ENCODE assay signal across 2 cellular contexts in the genomic region with DNA sequence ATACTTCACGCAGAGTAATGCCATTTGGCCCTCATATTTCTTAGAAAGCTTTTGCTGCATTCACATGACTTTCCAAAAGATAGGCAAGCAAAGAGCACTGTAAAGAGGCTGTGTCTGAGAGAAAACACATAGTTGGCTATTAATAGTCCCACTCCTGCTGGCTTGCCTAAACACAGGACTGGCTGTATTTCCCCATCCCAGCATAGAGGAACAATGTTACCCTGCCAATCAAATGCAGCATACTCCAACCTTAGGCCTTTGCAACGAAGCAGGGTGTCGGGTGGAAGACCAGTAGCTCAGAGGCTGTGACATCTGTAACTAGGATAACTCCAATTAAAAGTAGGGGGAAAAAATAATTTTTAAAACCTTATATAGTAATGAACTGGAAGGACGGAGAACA.
TF ChIP-seq lines count a peak whose summit lies in the region.

No MANE protein-coding gene starts in this region.

TF ChIP-seq in SK-N-SH treated with all-trans-retinoic acid at 6 μM for 48 hours, 23 proteins besides CTCF, POLR2A, EP300 and RAD21 (continued from another document):
- TF ChIP-seq, protein P1, sequence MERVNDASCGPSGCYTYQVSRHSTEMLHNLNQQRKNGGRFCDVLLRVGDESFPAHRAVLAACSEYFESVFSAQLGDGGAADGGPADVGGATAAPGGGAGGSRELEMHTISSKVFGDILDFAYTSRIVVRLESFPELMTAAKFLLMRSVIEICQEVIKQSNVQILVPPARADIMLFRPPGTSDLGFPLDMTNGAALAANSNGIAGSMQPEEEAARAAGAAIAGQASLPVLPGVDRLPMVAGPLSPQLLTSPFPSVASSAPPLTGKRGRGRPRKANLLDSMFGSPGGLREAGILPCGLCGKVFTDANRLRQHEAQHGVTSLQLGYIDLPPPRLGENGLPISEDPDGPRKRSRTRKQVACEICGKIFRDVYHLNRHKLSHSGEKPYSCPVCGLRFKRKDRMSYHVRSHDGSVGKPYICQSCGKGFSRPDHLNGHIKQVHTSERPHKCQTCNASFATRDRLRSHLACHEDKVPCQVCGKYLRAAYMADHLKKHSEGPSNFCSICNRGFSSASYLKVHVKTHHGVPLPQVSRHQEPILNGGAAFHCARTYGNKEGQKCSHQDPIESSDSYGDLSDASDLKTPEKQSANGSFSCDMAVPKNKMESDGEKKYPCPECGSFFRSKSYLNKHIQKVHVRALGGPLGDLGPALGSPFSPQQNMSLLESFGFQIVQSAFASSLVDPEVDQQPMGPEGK (CRISPR knock-in tag; IDR thresholded peaks at IDR 0.05; ENCODE audit: borderline replicate concordance), result no peak
- no peak for TF ChIP-seq ZFP30 (CRISPR knock-in tag; IDR thresholded peaks at IDR 0.05)
- no peak for TF ChIP-seq CSDC2 (CRISPR knock-in tag; IDR thresholded peaks at IDR 0.05)
- no peak for TF ChIP-seq ZFP3 (CRISPR knock-in tag; IDR thresholded peaks at IDR 0.05)
- no peak for TF ChIP-seq PPARA (CRISPR knock-in tag; IDR thresholded peaks at IDR 0.05; ENCODE audit: borderline replicate concordance)
- TF ChIP-seq BACH2 (CRISPR knock-in tag; IDR thresholded peaks at IDR 0.05; ENCODE audit: borderline replicate concordance), result no peak
- no peak for TF ChIP-seq ZC3H10 (CRISPR knock-in tag; IDR thresholded peaks at IDR 0.05)
- TF ChIP-seq, protein P2, sequence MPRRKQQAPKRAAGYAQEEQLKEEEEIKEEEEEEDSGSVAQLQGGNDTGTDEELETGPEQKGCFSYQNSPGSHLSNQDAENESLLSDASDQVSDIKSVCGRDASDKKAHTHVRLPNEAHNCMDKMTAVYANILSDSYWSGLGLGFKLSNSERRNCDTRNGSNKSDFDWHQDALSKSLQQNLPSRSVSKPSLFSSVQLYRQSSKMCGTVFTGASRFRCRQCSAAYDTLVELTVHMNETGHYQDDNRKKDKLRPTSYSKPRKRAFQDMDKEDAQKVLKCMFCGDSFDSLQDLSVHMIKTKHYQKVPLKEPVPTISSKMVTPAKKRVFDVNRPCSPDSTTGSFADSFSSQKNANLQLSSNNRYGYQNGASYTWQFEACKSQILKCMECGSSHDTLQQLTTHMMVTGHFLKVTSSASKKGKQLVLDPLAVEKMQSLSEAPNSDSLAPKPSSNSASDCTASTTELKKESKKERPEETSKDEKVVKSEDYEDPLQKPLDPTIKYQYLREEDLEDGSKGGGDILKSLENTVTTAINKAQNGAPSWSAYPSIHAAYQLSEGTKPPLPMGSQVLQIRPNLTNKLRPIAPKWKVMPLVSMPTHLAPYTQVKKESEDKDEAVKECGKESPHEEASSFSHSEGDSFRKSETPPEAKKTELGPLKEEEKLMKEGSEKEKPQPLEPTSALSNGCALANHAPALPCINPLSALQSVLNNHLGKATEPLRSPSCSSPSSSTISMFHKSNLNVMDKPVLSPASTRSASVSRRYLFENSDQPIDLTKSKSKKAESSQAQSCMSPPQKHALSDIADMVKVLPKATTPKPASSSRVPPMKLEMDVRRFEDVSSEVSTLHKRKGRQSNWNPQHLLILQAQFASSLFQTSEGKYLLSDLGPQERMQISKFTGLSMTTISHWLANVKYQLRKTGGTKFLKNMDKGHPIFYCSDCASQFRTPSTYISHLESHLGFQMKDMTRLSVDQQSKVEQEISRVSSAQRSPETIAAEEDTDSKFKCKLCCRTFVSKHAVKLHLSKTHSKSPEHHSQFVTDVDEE (CRISPR knock-in tag; IDR thresholded peaks at IDR 0.05), result no peak
- TF ChIP-seq ARNTL (CRISPR knock-in tag; IDR thresholded peaks at IDR 0.05; ENCODE audit: borderline replicate concordance, low read depth), result no peak
- no peak for TF ChIP-seq ZNF8 (CRISPR knock-in tag; IDR thresholded peaks at IDR 0.05)
- TF ChIP-seq ESRRG (CRISPR knock-in tag; IDR thresholded peaks at IDR 0.05), result no peak
- no peak for TF ChIP-seq ZNF565 (CRISPR knock-in tag; conservative IDR thresholded peaks at IDR 0.05; ENCODE audit: low read depth)
- TF ChIP-seq OSR1 (CRISPR knock-in tag; IDR thresholded peaks at IDR 0.05), result no peak

TF ChIP-seq in SK-N-SH, 30 proteins besides CTCF, POLR2A, EP300 and RAD21 (continued from another document):
- TF ChIP-seq NRF1 (IDR thresholded peaks at IDR 0.05; ENCODE audit: low read depth, low read length), result no peak
- no peak for TF ChIP-seq FOXJ3 (CRISPR knock-in tag; IDR thresholded peaks at IDR 0.05)
- TF ChIP-seq, protein P3, sequence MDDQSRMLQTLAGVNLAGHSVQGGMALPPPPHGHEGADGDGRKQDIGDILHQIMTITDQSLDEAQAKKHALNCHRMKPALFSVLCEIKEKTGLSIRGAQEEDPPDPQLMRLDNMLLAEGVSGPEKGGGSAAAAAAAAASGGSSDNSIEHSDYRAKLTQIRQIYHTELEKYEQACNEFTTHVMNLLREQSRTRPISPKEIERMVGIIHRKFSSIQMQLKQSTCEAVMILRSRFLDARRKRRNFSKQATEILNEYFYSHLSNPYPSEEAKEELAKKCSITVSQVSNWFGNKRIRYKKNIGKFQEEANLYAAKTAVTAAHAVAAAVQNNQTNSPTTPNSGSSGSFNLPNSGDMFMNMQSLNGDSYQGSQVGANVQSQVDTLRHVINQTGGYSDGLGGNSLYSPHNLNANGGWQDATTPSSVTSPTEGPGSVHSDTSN (IDR thresholded peaks at IDR 0.05), result no peak
- TF ChIP-seq MXI1 (IDR thresholded peaks at IDR 0.05; ENCODE audit: low read depth, low read length), result no peak
- TF ChIP-seq FOXM1 (IDR thresholded peaks at IDR 0.05; ENCODE audit: low read depth), result no peak
- TF ChIP-seq, protein P4, sequence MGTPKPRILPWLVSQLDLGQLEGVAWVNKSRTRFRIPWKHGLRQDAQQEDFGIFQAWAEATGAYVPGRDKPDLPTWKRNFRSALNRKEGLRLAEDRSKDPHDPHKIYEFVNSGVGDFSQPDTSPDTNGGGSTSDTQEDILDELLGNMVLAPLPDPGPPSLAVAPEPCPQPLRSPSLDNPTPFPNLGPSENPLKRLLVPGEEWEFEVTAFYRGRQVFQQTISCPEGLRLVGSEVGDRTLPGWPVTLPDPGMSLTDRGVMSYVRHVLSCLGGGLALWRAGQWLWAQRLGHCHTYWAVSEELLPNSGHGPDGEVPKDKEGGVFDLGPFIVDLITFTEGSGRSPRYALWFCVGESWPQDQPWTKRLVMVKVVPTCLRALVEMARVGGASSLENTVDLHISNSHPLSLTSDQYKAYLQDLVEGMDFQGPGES (IDR thresholded peaks at IDR 0.05; ENCODE audit: low read depth, low read length), result no peak
- TF ChIP-seq RFX5 (IDR thresholded peaks at IDR 0.05; ENCODE audit: low read length), result no peak
TF ChIP-seq in SK-N-SH: peak in this region for 0.
